Comparison of ENCODE assay signal across 27 cellular contexts in the genomic region with DNA sequence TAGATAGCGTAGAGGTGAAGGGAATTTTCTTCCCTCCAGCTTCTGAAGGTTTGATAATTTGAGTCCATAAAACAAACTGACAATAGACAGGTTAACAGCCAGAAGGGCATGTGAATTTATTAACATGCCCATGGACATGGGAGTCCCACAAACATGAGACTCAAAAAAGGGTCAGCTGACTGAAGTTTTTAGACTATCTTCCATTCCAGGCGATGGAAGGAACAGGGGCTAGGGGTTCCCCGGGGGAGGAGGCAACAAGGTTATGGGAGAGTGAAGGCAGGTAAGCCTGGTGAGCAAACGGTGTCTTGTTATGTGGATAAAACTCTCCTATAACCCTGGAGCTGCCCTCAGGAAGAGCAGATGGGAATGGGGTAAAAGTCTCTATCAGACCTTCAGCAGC.
"Had no signal": no experiment of that assay in that cellular context is flagged by ENCODE, and none has a peak within 500 bp of the region (broad histone marks: within the 10 kb centered on the region; RNA-seq: fewer than 3 reads in every experiment).

No MANE protein-coding gene starts in this region.

- H3K27me3 ChIP-seq: ascending aorta, esophagus muscularis mucosa, foreskin keratinocyte, gastrocnemius medialis, heart right ventricle, hepatocyte had no signal

- DNase-seq: activated CD4-positive, alpha-beta T cell treated with anti-CD3 and anti-CD28 coated beads for 1 hour; activated CD4-positive, alpha-beta T cell treated with anti-CD3 and anti-CD28 coated beads for 4 hours; activated CD4-positive, alpha-beta T cell treated with anti-CD3 and anti-CD28 coated beads, Interleukin-2, amount 10 ng/mL, durations not matched to agents 7 days and 5 days; activated CD4-positive, alpha-beta T cell treated with anti-CD3 and anti-CD28 coated beads, Interleukin-2, amount 50 U/mL, for 48 hours; activated CD8-positive, alpha-beta memory T cell treated with anti-CD3 and anti-CD28 coated beads for 24 hours; activated CD8-positive, alpha-beta T cell treated with anti-CD3 and anti-CD28 coated beads for 36 hours; activated effector memory CD4-positive, alpha-beta T cell treated with Interleukin-2 at 50 U/mL for 16 hours; activated gamma-delta T cell treated with Interleukin-2 at 50 U/mL for 16 hours; activated naive CD4-positive, alpha-beta T cell treated with anti-CD3 and anti-CD28 coated beads for 36 hours; activated naive CD8-positive, alpha-beta T cell treated with anti-CD3 and anti-CD28 coated beads, Interleukin-2, amount 10 ng/mL, durations not matched to agents 7 days and 5 days; activated T-cell treated with anti-CD3 and anti-CD28 coated beads, Interleukin-2, amount 50 U/mL, for 4 hours; caudate nucleus; cortex of kidney; dermis blood vessel endothelial cell; effector CD4-positive, alpha-beta T cell; effector memory CD8-positive, alpha-beta T cell; erythroblast; foreskin keratinocyte; gastrocnemius medialis; heart right ventricle; T-helper 1 cell; T-helper 17 cell; T1000 had no signal

- H3K36me3 ChIP-seq: ascending aorta, esophagus muscularis mucosa, gastrocnemius medialis, heart right ventricle had no signal

- H3K27ac ChIP-seq: ascending aorta, esophagus muscularis mucosa, foreskin keratinocyte, gastrocnemius medialis, heart right ventricle, hepatocyte had no signal

- H3K9me3 ChIP-seq: ascending aorta, gastrocnemius medialis had no signal

- H3K4me1 ChIP-seq: ascending aorta, esophagus muscularis mucosa, foreskin keratinocyte, gastrocnemius medialis had no signal

- H3K4me3 ChIP-seq: ascending aorta, esophagus muscularis mucosa, gastrocnemius medialis, heart right ventricle, hepatocyte had no signal

- FAIRE-seq: colon had no signal
